Comparison of ENCODE assay signal across 1 cellular context in the genomic region with DNA sequence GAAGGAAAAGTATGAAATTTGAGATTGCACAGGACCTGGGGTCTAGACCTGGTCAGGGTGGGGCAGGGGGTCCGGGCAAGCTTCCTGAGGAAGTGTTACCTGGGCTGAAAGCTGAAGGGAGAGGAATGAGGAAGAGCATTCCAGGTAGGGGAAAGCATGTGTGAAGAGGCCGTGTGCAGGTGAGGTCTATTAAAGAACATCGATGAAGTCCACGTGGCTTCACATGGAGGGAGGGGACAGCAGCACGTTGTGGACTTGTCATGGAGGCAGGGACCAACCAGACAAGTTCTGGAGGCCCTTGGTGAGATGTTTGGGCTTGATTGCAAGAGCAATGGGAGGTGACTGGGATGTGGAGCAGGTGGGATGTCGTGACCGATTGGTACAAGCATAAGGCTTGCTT.
A peak's percentile ranks its signal among the peaks of the same experiment; 100 is the strongest.
TF ChIP-seq lines count a peak whose summit lies in the region.

No MANE protein-coding gene starts in this region.

TF ChIP-seq in HepG2, 621 proteins besides CTCF, POLR2A, EP300 and RAD21:
- TF ChIP-seq SALL2 (CRISPR knock-in tag; IDR thresholded peaks at IDR 0.05) (0 out of 2 replicates have a peak, but pooled peaks have one; percentile 11), ELF3 (CRISPR knock-in tag; IDR thresholded peaks at IDR 0.05) (no peak), MTF1 (CRISPR knock-in tag; IDR thresholded peaks at IDR 0.05) (no peak), YEATS4 (CRISPR knock-in tag; IDR thresholded peaks at IDR 0.05; ENCODE audit: borderline replicate concordance) (0 out of 2 replicates have a peak, but pooled peaks have one; percentile 7), MIXL1 (CRISPR knock-in tag; IDR thresholded peaks at IDR 0.05) (no peak), SALL1 (CRISPR knock-in tag; IDR thresholded peaks at IDR 0.05) (no peak), KLF12 (CRISPR knock-in tag; IDR thresholded peaks at IDR 0.05; ENCODE audit: borderline replicate concordance) (0 out of 2 replicates have a peak, but pooled peaks have one; percentile 8), NKX3-1 (CRISPR knock-in tag; IDR thresholded peaks at IDR 0.05) (0 out of 2 replicates have a peak, but pooled peaks have one; percentile 41)
- TF ChIP-seq, protein P1, sequence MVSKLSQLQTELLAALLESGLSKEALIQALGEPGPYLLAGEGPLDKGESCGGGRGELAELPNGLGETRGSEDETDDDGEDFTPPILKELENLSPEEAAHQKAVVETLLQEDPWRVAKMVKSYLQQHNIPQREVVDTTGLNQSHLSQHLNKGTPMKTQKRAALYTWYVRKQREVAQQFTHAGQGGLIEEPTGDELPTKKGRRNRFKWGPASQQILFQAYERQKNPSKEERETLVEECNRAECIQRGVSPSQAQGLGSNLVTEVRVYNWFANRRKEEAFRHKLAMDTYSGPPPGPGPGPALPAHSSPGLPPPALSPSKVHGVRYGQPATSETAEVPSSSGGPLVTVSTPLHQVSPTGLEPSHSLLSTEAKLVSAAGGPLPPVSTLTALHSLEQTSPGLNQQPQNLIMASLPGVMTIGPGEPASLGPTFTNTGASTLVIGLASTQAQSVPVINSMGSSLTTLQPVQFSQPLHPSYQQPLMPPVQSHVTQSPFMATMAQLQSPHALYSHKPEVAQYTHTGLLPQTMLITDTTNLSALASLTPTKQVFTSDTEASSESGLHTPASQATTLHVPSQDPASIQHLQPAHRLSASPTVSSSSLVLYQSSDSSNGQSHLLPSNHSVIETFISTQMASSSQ (IDR thresholded peaks at IDR 0.05; ENCODE audit: low read depth): 0 out of 2 replicates have a peak, but pooled peaks have one; percentile 0
- TF ChIP-seq, protein P1 (CRISPR knock-in tag; IDR thresholded peaks at IDR 0.05; ENCODE audit: borderline replicate concordance): no peak
- TF ChIP-seq, protein P2, sequence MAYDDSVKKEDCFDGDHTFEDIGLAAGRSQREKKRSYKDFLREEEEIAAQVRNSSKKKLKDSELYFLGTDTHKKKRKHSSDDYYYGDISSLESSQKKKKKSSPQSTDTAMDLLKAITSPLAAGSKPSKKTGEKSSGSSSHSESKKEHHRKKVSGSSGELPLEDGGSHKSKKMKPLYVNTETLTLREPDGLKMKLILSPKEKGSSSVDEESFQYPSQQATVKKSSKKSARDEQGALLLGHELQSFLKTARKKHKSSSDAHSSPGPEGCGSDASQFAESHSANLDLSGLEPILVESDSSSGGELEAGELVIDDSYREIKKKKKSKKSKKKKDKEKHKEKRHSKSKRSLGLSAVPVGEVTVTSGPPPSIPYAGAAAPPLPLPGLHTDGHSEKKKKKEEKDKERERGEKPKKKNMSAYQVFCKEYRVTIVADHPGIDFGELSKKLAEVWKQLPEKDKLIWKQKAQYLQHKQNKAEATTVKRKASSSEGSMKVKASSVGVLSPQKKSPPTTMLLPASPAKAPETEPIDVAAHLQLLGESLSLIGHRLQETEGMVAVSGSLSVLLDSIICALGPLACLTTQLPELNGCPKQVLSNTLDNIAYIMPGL (CRISPR knock-in tag; IDR thresholded peaks at IDR 0.05; ENCODE audit: borderline replicate concordance in 1 of 2, low read depth in 1 of 2): no peak
- TF ChIP-seq, protein P3, sequence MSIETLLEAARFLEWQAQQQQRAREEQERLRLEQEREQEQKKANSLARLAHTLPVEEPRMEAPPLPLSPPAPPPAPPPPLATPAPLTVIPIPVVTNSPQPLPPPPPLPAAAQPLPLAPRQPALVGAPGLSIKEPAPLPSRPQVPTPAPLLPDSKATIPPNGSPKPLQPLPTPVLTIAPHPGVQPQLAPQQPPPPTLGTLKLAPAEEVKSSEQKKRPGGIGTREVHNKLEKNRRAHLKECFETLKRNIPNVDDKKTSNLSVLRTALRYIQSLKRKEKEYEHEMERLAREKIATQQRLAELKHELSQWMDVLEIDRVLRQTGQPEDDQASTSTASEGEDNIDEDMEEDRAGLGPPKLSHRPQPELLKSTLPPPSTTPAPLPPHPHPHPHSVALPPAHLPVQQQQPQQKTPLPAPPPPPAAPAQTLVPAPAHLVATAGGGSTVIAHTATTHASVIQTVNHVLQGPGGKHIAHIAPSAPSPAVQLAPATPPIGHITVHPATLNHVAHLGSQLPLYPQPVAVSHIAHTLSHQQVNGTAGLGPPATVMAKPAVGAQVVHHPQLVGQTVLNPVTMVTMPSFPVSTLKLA (IDR thresholded peaks at IDR 0.05): peak; percentile 28; the same call in 1 of the 2 replicates
- TF ChIP-seq, protein P4, sequence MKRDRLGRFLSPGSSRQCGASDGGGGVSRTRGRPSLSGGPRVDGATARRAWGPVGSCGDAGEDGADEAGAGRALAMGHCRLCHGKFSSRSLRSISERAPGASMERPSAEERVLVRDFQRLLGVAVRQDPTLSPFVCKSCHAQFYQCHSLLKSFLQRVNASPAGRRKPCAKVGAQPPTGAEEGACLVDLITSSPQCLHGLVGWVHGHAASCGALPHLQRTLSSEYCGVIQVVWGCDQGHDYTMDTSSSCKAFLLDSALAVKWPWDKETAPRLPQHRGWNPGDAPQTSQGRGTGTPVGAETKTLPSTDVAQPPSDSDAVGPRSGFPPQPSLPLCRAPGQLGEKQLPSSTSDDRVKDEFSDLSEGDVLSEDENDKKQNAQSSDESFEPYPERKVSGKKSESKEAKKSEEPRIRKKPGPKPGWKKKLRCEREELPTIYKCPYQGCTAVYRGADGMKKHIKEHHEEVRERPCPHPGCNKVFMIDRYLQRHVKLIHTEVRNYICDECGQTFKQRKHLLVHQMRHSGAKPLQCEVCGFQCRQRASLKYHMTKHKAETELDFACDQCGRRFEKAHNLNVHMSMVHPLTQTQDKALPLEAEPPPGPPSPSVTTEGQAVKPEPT (CRISPR knock-in tag; IDR thresholded peaks at IDR 0.05; ENCODE audit: low read depth): no peak
- TF ChIP-seq, protein P5, sequence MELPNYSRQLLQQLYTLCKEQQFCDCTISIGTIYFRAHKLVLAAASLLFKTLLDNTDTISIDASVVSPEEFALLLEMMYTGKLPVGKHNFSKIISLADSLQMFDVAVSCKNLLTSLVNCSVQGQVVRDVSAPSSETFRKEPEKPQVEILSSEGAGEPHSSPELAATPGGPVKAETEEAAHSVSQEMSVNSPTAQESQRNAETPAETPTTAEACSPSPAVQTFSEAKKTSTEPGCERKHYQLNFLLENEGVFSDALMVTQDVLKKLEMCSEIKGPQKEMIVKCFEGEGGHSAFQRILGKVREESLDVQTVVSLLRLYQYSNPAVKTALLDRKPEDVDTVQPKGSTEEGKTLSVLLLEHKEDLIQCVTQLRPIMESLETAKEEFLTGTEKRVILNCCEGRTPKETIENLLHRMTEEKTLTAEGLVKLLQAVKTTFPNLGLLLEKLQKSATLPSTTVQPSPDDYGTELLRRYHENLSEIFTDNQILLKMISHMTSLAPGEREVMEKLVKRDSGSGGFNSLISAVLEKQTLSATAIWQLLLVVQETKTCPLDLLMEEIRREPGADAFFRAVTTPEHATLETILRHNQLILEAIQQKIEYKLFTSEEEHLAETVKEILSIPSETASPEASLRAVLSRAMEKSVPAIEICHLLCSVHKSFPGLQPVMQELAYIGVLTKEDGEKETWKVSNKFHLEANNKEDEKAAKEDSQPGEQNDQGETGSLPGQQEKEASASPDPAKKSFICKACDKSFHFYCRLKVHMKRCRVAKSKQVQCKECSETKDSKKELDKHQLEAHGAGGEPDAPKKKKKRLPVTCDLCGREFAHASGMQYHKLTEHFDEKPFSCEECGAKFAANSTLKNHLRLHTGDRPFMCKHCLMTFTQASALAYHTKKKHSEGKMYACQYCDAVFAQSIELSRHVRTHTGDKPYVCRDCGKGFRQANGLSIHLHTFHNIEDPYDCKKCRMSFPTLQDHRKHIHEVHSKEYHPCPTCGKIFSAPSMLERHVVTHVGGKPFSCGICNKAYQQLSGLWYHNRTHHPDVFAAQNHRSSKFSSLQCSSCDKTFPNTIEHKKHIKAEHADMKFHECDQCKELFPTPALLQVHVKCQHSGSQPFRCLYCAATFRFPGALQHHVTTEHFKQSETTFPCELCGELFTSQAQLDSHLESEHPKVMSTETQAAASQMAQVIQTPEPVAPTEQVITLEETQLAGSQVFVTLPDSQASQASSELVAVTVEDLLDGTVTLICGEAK (IDR thresholded peaks at IDR 0.05): no peak
- TF ChIP-seq, protein P5 (CRISPR knock-in tag; IDR thresholded peaks at IDR 0.05): no peak
- TF ChIP-seq, protein P6, sequence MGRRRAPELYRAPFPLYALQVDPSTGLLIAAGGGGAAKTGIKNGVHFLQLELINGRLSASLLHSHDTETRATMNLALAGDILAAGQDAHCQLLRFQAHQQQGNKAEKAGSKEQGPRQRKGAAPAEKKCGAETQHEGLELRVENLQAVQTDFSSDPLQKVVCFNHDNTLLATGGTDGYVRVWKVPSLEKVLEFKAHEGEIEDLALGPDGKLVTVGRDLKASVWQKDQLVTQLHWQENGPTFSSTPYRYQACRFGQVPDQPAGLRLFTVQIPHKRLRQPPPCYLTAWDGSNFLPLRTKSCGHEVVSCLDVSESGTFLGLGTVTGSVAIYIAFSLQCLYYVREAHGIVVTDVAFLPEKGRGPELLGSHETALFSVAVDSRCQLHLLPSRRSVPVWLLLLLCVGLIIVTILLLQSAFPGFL (CRISPR knock-in tag; IDR thresholded peaks at IDR 0.05): no peak
